24 cellular contexts compared by ENCODE assay signal in the genomic region with DNA sequence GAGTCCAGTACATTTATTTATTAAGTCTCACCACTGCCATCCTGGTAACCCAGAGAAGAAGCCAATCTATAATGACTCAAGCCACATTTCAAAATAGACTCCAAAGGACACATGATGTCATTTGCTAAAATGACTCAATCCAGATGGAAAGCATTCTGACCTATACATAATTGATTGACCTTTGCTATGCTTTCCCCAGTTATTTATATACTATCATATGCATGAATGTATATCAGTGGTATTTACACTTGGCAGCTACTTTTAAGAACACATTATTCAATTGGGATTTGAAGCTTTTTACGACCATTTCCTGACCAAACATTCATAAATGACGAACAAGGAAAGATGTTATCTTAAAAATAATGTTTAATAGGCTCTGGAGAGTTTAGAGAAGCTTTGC.
A peak's percentile ranks its signal among the peaks of the same experiment; 100 is the strongest.
DNase-seq lines count a peak whose midpoint lies in the region; ATAC-seq, FAIRE-seq and TF ChIP-seq lines count a peak whose summit lies in the region.
"Had no signal": no experiment of that assay in that cellular context is flagged by ENCODE, and none has a peak within 500 bp of the region (broad histone marks: within the 10 kb centered on the region; RNA-seq: fewer than 3 reads in every experiment).

No MANE protein-coding gene starts in this region.

- peak overlapping the region; percentile 64 for H3K27ac ChIP-seq in 22Rv1
- H3K27ac ChIP-seq: breast epithelium, hepatocyte, Peyer's patch, upper lobe of left lung had no signal

- no peaks in the 10 kb centered on the region for H3K4me1 Mint-ChIP-seq in activated CD8-positive, alpha-beta memory T cell treated with anti-CD3 and anti-CD28 coated beads, Interleukin-2, amount 10 ng/mL, durations not matched to agents 7 days and 5 days
- no peaks in the 10 kb centered on the region for H3K4me1 Mint-ChIP-seq in CD14-positive monocyte
- H3K4me1 Mint-ChIP-seq: activated naive CD4-positive, alpha-beta T cell treated with anti-CD3 and anti-CD28 coated beads, Interleukin-2, amount 50 U/mL, for 24 hours; neural crest cell had no signal

- H3K4me3 ChIP-seq in adipocyte (ENCODE audit: low read length): peak overlapping the region; percentile 55
- H3K4me3 ChIP-seq: breast epithelium, hepatocyte, K562, Peyer's patch, upper lobe of left lung had no signal

- no peaks in the 10 kb centered on the region for H3K36me3 ChIP-seq in adipocyte (ENCODE audit: control insufficient read depth, insufficient read depth, low read length, severe bottlenecking)
- H3K36me3 ChIP-seq: breast epithelium, Peyer's patch, upper lobe of left lung had no signal

- CTCF ChIA-PET in activated CD8-positive, alpha-beta memory T cell treated with anti-CD3 and anti-CD28 coated beads, Interleukin-2, amount 10 ng/mL, durations not matched to agents 7 days and 5 days (lab: Charles Lee): no interaction called here

- peaks cover 14% of the 10 kb centered on the region for H3K4me1 ChIP-seq in adipocyte (ENCODE audit: control insufficient read depth, insufficient read depth, low read length)
- H3K4me1 ChIP-seq: breast epithelium, Peyer's patch, upper lobe of left lung had no signal

- H3K9me3 ChIP-seq in adipocyte (ENCODE audit: control insufficient read depth, low read length): no peaks in the 10 kb centered on the region
- H3K9me3 ChIP-seq: Peyer's patch had no signal

- H3K27ac Mint-ChIP-seq in activated CD8-positive, alpha-beta memory T cell treated with anti-CD3 and anti-CD28 coated beads, Interleukin-2, amount 10 ng/mL, durations not matched to agents 7 days and 5 days: no peak overlapping the region
- H3K27ac Mint-ChIP-seq in CD14-positive monocyte: no peak overlapping the region
- H3K27ac Mint-ChIP-seq: activated naive CD4-positive, alpha-beta T cell treated with anti-CD3 and anti-CD28 coated beads, Interleukin-2, amount 50 U/mL, for 24 hours; dendritic cell treated with granulocyte-macrophage colony-stimulating factor and Interleukin-4, amounts not matched to agents 40 ng/mL and 50 ng/mL, for 4 days had no signal

- H3K9ac ChIP-seq in adipocyte (ENCODE audit: low read length): no peak overlapping the region

- peaks cover 23% of the 10 kb centered on the region for H3K9me3 Mint-ChIP-seq in activated CD8-positive, alpha-beta memory T cell treated with anti-CD3 and anti-CD28 coated beads, Interleukin-2, amount 10 ng/mL, durations not matched to agents 7 days and 5 days (ENCODE audit: low read depth)
- H3K9me3 Mint-ChIP-seq in CD14-positive monocyte: peaks cover 4 to 19% (median 7%) of the 10 kb centered on the region in 7 donors

- TF ChIP-seq CTCF in 22Rv1 (IDR thresholded peaks at IDR 0.05) (no peak), CD14-positive monocyte (IDR thresholded peaks at IDR 0.05) (no peak)

- intact Hi-C loops in CD14-positive monocyte (cut with micrococcal nuclease): no loop called here

- no peak overlapping the region for H3K4me3 Mint-ChIP-seq in activated CD8-positive, alpha-beta memory T cell treated with anti-CD3 and anti-CD28 coated beads, Interleukin-2, amount 10 ng/mL, durations not matched to agents 7 days and 5 days
- no peak overlapping the region for H3K4me3 Mint-ChIP-seq in CD14-positive monocyte
- H3K4me3 Mint-ChIP-seq: activated naive CD4-positive, alpha-beta T cell treated with anti-CD3 and anti-CD28 coated beads, Interleukin-2, amount 50 U/mL, for 24 hours; dendritic cell treated with granulocyte-macrophage colony-stimulating factor and Interleukin-4, amounts not matched to agents 40 ng/mL and 50 ng/mL, for 4 days; neural crest cell had no signal

- no peaks in the 10 kb centered on the region for H3K27me3 ChIP-seq in adipocyte (replicated peaks; ENCODE audit: control insufficient read depth, insufficient read depth, low read length)
- H3K27me3 ChIP-seq: breast epithelium, hepatocyte, Peyer's patch, upper lobe of left lung had no signal

- DNase-seq in HCEC 1CT: peak; percentile 75
- no peak for DNase-seq in adipocyte (ENCODE audit: low read depth)
- peak; percentile 57 for DNase-seq in left kidney (ENCODE audit: low read depth, low spot score)
- no peak for DNase-seq in activated CD8-positive, alpha-beta memory T cell treated with anti-CD3 and anti-CD28 coated beads, Interleukin-2, amount 10 ng/mL, durations not matched to agents 7 days and 5 days
- no peak for DNase-seq in CD14-positive monocyte (ENCODE audit: low spot score)
- no peak for DNase-seq in GM12892 (ENCODE audit: insufficient read length)
- DNase-seq: activated T-cell treated with anti-CD3 and anti-CD28 coated beads, Interleukin-2, amount 50 U/mL, for 1 hour; kidney; NCI-H1092; NCI-H82; Peyer's patch; stimulated activated naive CD8-positive, alpha-beta T cell treated with anti-CD3 and anti-CD28 coated beads, Interleukin-15, Interleukin-2, amounts not matched to agents 100 U/mL and 50 U/mL, for 24 hours; SW 1271; upper lobe of left lung had no signal

- no peak for FAIRE-seq in GM12892 (lab: Jason Lieb, UNC)
- FAIRE-seq: GM12891, K562, kidney had no signal

- H3K27me3 Mint-ChIP-seq in activated CD8-positive, alpha-beta memory T cell treated with anti-CD3 and anti-CD28 coated beads, Interleukin-2, amount 10 ng/mL, durations not matched to agents 7 days and 5 days: no peaks in the 10 kb centered on the region
- H3K27me3 Mint-ChIP-seq in CD14-positive monocyte (ENCODE audit: low read depth in 3 of 3): no peaks in the 10 kb centered on the region
- H3K27me3 Mint-ChIP-seq: dendritic cell treated with granulocyte-macrophage colony-stimulating factor and Interleukin-4, amounts not matched to agents 40 ng/mL and 50 ng/mL, for 4 days had no signal

- no peak for ATAC-seq in activated CD8-positive, alpha-beta memory T cell treated with anti-CD3 and anti-CD28 coated beads, Interleukin-2, amount 10 ng/mL, durations not matched to agents 7 days and 5 days
- ATAC-seq in HG02642 (IDR thresholded peaks at IDR 0.05; ENCODE audit: poor library complexity, unreplicated experiment): no peak
- ATAC-seq: esophagus mucosa; K562; stimulated activated naive CD8-positive, alpha-beta T cell treated with anti-CD3 and anti-CD28 coated beads, Interleukin-15, Interleukin-2, amounts not matched to agents 100 U/mL and 50 U/mL, for 24 hours had no signal

- H3K36me3 Mint-ChIP-seq in activated CD8-positive, alpha-beta memory T cell treated with anti-CD3 and anti-CD28 coated beads, Interleukin-2, amount 10 ng/mL, durations not matched to agents 7 days and 5 days: no peaks in the 10 kb centered on the region
- H3K36me3 Mint-ChIP-seq in CD14-positive monocyte: no peaks in the 10 kb centered on the region

- no peak for TF ChIP-seq POLR2A in GM12892 (IDR thresholded peaks at IDR 0.05; ENCODE audit: low read depth, low read length)

Comparison
In these comparisons a context has a peak if more than half of its experiments do, and no peak if none do; other contexts are left out.
1. DNase-seq: peak in HCEC 1CT (single experiment) and left kidney (single experiment); none in adipocyte (single experiment), activated CD8-positive, alpha-beta memory T cell treated with anti-CD3 and anti-CD28 coated beads, Interleukin-2, amount 10 ng/mL, durations not matched to agents 7 days and 5 days (single experiment), CD14-positive monocyte (single experiment) and GM12892 (single experiment).